8 cellular contexts compared by ENCODE assay signal in genomic region chr22:46250783-46251125, GRCh38. TPM values are rescaled to one million over a fixed set of nuclear protein-coding genes. Genes with fewer than 3 reads are reported as not detected.
A peak's percentile ranks its signal among the peaks of the same experiment; 100 is the strongest.
DNase-seq lines count a peak whose midpoint lies in the region; ATAC-seq, FAIRE-seq and TF ChIP-seq lines count a peak whose summit lies in the region.

No MANE protein-coding gene starts in this region.

- no peaks in the 10 kb centered on the region for H3K36me3 ChIP-seq in K562 (ENCODE audit: control insufficient read depth, insufficient read depth, low read length)
- 0 out of 5 replicates have a peak, but pooled peaks cover 0 to 2% of the 10 kb centered on the region in 2 experiments for H3K36me3 ChIP-seq in HepG2 (replicated peaks in 1 of 2; ENCODE audit: control insufficient read depth in 1 of 2, insufficient read depth in 2 of 2, low read length in 2 of 2)
- H3K36me3 ChIP-seq in tibial nerve, result no peaks in the 10 kb centered on the region

- ATAC-seq in GM18907 (IDR thresholded peaks at IDR 0.05; ENCODE audit: unreplicated experiment) (peak; percentile 20), K562 (peak; percentile 31), HepG2 (peak; percentile 39)

- in situ Hi-C loops in K562 (cut with MboI), result no loop called here
- in situ Hi-C loops in HepG2 (cut with HindIII; ENCODE audit: extremely low pct_ligation_motif_present, low pct_unique_long_range_greater_than_20kb), result no loop called here

- H3K9me3 ChIP-seq in K562 (replicated peaks; ENCODE audit: control insufficient read depth, insufficient read depth, low read depth, low read length), result no peaks in the 10 kb centered on the region
- no peaks in the 10 kb centered on the region for H3K9me3 ChIP-seq in HepG2 (ENCODE audit: low read length)
- no peaks in the 10 kb centered on the region for H3K9me3 ChIP-seq in tibial nerve

- H3K27ac ChIP-seq in K562 (ENCODE audit: extremely low read depth, low read depth, low read length) (peak overlapping the region; percentile 87), HepG2 (ENCODE audit: extremely low read length, insufficient read depth, low read length) (peak overlapping the region; percentile 85), tibial nerve (peak overlapping the region; percentile 66 to 94 (median 90))

- TF ChIP-seq POLR2A in K562 (conservative IDR thresholded peaks at IDR 0.05) (no peak), HepG2 (IDR thresholded peaks at IDR 0.05; ENCODE audit: insufficient read depth in 1 of 2, low read depth in 2 of 2, low read length in 2 of 2) (no peak), tibial nerve (IDR thresholded peaks at IDR 0.05) (no peak)

- peak overlapping the region; percentile 86 to 98 for H3K9ac ChIP-seq in K562 (ENCODE audit: insufficient read depth in 1 of 2, low read depth in 2 of 2, low read length in 2 of 2)
- H3K9ac ChIP-seq in HepG2 (ENCODE audit: insufficient read depth, low read depth, low read length), result peak overlapping the region; percentile 88

- POLR2A ChIA-PET in K562 (lab: Yijun Ruan, JAX), result interaction anchor here (0.6 to 2.3 kb wide), 4 partner anchors 10 to 21 kb away, joined by 3 to 12 read pairs (median 3); partner anchors contain the start of gene TTC38
- POLR2A ChIA-PET in HepG2 (lab: Yijun Ruan, JAX), result interaction anchor here (0.9 to 7.2 kb wide), 12 partner anchors 9 to 254 kb away, joined by 3 to 83 read pairs (median 4); partner anchors contain the start of genes GTSE1, TRMU and TTC38

- H3K9me1 ChIP-seq in K562 (ENCODE audit: control insufficient read depth, insufficient read depth, low read length), result no peaks in the 10 kb centered on the region

- no peak for TF ChIP-seq EP300 in K562 (IDR thresholded peaks at IDR 0.05; ENCODE audit: low read length)
- no peak for TF ChIP-seq EP300 in HepG2 (IDR thresholded peaks at IDR 0.05; ENCODE audit: low read depth in 2 of 2, low read length in 2 of 2)
- TF ChIP-seq EP300 in HepG2 (CRISPR knock-in tag; IDR thresholded peaks at IDR 0.05; ENCODE audit: borderline replicate concordance), result no peak
- TF ChIP-seq EP300 in tibial nerve (IDR thresholded peaks at IDR 0.05), result no peak

- H3K27me3 ChIP-seq in K562 (ENCODE audit: control insufficient read depth in 2 of 2, insufficient read depth in 2 of 2, low read length in 2 of 2), result no peaks in the 10 kb centered on the region
- H3K27me3 ChIP-seq in HepG2 (ENCODE audit: control insufficient read depth in 1 of 2, insufficient read depth in 2 of 2, low read length in 2 of 2), result no peaks in the 10 kb centered on the region
- H3K27me3 ChIP-seq in tibial nerve, result no peaks in the 10 kb centered on the region

- peak; percentile 17 for DNase-seq in HT-29 (ENCODE audit: low spot score)
- DNase-seq in K562 (ENCODE audit: extremely low read depth in 1 of 4, low spot score in 3 of 4), result peak in 1 of 4 experiments; percentile 36
- no peak for DNase-seq in HepG2 (ENCODE audit: low spot score)
- no peak for DNase-seq in tibial nerve (ENCODE audit: low spot score in 2 of 2)
- DNase-seq in NCI-H2171 (lab: John Stamatoyannopoulos, UW), result no peak
- no peak for DNase-seq in NCI-H510A treated with DMSO at 0.1 percent for 48 hours (lab: John Stamatoyannopoulos, UW)
- no peak for DNase-seq in GM19239 (ENCODE audit: insufficient read length, low spot score)

- 0% methylated on average over 24 of the region's 25 CpGs for WGBS in K562 (ENCODE audit: insufficient coverage, low coverage, missing lambda C conversion rate)
- 2% methylated on average over 9 of the region's 25 CpGs for WGBS in HepG2 (ENCODE audit: low lambda C conversion rate)
- 4% methylated on average over 23 to 25 of the region's 25 CpGs for WGBS in tibial nerve, 2 donors

- H3K4me3 ChIP-seq in K562, result peak overlapping the region; percentile 71
- H3K4me3 ChIP-seq in HepG2 (replicated peaks in 1 of 3; ENCODE audit: insufficient read depth in 1 of 3, low read depth in 2 of 3, low read length in 3 of 3), result peak overlapping the region; percentile 70 to 95 (median 89)
- H3K4me3 ChIP-seq in tibial nerve, result peak overlapping the region; percentile 73 to 95 (median 90)

- BruUV-seq in K562 (replicated peaks; lab: Mats Ljungman, UMichigan) (no TSS peak), HepG2 (replicated peaks; lab: Mats Ljungman, UMichigan) (no TSS peak)

- H3K79me2 ChIP-seq in K562 (ENCODE audit: control insufficient read depth, insufficient read depth, low read length) (peaks cover 33% of the 10 kb centered on the region), HepG2 (ENCODE audit: insufficient read depth, low read length) (peaks cover 4% of the 10 kb centered on the region)

- H4K20me1 ChIP-seq in K562 (replicated peaks; ENCODE audit: control insufficient read depth, insufficient read depth, low read length), result no peaks in the 10 kb centered on the region
- H4K20me1 ChIP-seq in HepG2 (ENCODE audit: insufficient read depth, low read length), result no peaks in the 10 kb centered on the region

- H3K4me2 ChIP-seq in K562 (ENCODE audit: insufficient read depth, low read length), result peak overlapping the region; percentile 89
- H3K4me2 ChIP-seq in HepG2 (ENCODE audit: low read depth, low read length), result peak overlapping the region; percentile 83

- peak overlapping the region; percentile 83 for H2AFZ ChIP-seq in K562 (ENCODE audit: low read depth, low read length)
- H2AFZ ChIP-seq in HepG2 (ENCODE audit: low read length), result no peak overlapping the region

- TF ChIP-seq CTCF in K562 (IDR thresholded peaks at IDR 0.05 in 2 of 3, conservative IDR thresholded peaks at IDR 0.05 in 1 of 3; ENCODE audit: insufficient read depth in 2 of 3, low read depth in 1 of 3, low read length in 3 of 3) (no peak), HepG2 (CRISPR knock-in tag; IDR thresholded peaks at IDR 0.05) (no peak), tibial nerve (IDR thresholded peaks at IDR 0.05) (no peak)

- TF ChIP-seq RAD21 in K562 (CRISPR knock-in tag; conservative IDR thresholded peaks at IDR 0.05 in 1 of 2, IDR thresholded peaks at IDR 0.05 in 1 of 2) (no peak), HepG2 (CRISPR knock-in tag; IDR thresholded peaks at IDR 0.05) (no peak)

- intact Hi-C loops in K562 (cut with micrococcal nuclease) (no loop called here), HepG2 (cut with micrococcal nuclease; ENCODE audit: unreplicated experiment) (loop anchor here (2.0 kb wide), 1 partner anchor 16 kb away; no protein-coding TSS in a partner anchor)

- CTCF ChIA-PET in K562 (lab: Yijun Ruan, JAX; ENCODE audit: low intra/inter-chr PET ratio), result no interaction called here
- CTCF ChIA-PET in HepG2 (lab: Yijun Ruan, JAX; ENCODE audit: low intra/inter-chr PET ratio, low total read pairs), result no interaction called here

- H3K4me1 ChIP-seq in K562 (replicated peaks in 1 of 2; ENCODE audit: control insufficient read depth in 2 of 2, insufficient read depth in 2 of 2, low read length in 2 of 2) (peaks cover 12 to 35% of the 10 kb centered on the region in 2 experiments), HepG2 (ENCODE audit: insufficient read depth, low read length) (peaks cover 50% of the 10 kb centered on the region), tibial nerve (peaks cover 0 to 41% (median 19%) of the 10 kb centered on the region in 4 donors)

- no peak for FAIRE-seq in K562 (lab: Jason Lieb, UNC)
- FAIRE-seq in HepG2 (lab: Jason Lieb, UNC), result no peak
- no peak for FAIRE-seq in GM19239 (lab: Jason Lieb, UNC)

RNA-seq across cellular contexts. Expression of gene CDPF1, which starts 0.7 kb away (rescaled TPM):
- 9.5 and 19.5 TPM in 2 replicates for total RNA-seq in HT-29 (2014; rRNA removed; shearing (Covaris generic))
- 5.4 and 14.5 TPM in 2 replicates for total RNA-seq in K562 (2011; cell fraction: chromatin; rRNA removed; ENCODE audit: low replicate concordance)
- 12.8 and 13.5 TPM in 2 replicates for total RNA-seq in K562 (2011; cell fraction: nucleolus; rRNA removed)
- total RNA-seq in K562 (2011; cell fraction: nucleoplasm; rRNA removed), result 7.3 and 10.5 TPM in 2 replicates
- 14.5 and 18.8 TPM in 2 replicates for total RNA-seq in K562 (2014; rRNA removed)
- total RNA-seq in K562 (2014; rRNA removed; fragmentation: Illumina TruSeq; extraction: Trizol), result 4.6 and 4.9 TPM in 2 replicates
- total RNA-seq in K562 (2015; rRNA removed; fragmentation: Illumina TruSeq; extraction: Trizol), result 6.1 and 7.0 TPM in 2 replicates
- 10.2 and 11.1 TPM in 2 replicates for total RNA-seq in K562 (2021)
- polyA plus RNA-seq in K562 (2011; rRNA removed), result 9.1 and 13.4 TPM in 2 replicates
- 12.6 and 16.5 TPM in 2 replicates for polyA plus RNA-seq in K562 (2011; cell fraction: cytosol; rRNA removed)
- 31.9 and 35.6 TPM in 2 replicates for polyA plus RNA-seq in K562 (2011; cell fraction: nucleus; rRNA removed)
- polyA plus RNA-seq in K562 (2012), result 8.0 and 13.0 TPM in 2 replicates
- polyA plus RNA-seq in K562 (2014; fragmentation: Illumina TruSeq; extraction: Trizol), result 10.6 and 11.5 TPM in 2 replicates
- 1 to 10 TPM in 1 of 2 experiments, under 1 TPM in 1; 0.84 to 3.2 TPM for polyA plus RNA-seq in K562 (2014; fragmentation: Nextera tagmentation; extraction: Ambion mirVana)
- polyA plus RNA-seq in K562 (2014; rRNA removed), result 19.2 and 19.5 TPM in 2 replicates
- polyA minus RNA-seq in K562 (2011; rRNA and poly(A)+ RNA removed), result 2.3 and 2.7 TPM in 2 replicates
- 2.5 and 2.8 TPM in 2 replicates for polyA minus RNA-seq in K562 (2011; cell fraction: cytosol; rRNA and poly(A)+ RNA removed)
- 3.9 and 4.2 TPM in 2 replicates for polyA minus RNA-seq in K562 (2011; cell fraction: nucleus; rRNA and poly(A)+ RNA removed)
- 5.2 and 6.0 TPM in 2 replicates for total RNA-seq in HepG2 (2016; rRNA removed; fragmentation: Illumina TruSeq; extraction: Trizol)
- 3.1 and 4.1 TPM in 2 replicates for total RNA-seq in HepG2 (2016; cell fraction: cytosol; rRNA removed; fragmentation: Illumina TruSeq; extraction: Trizol; ENCODE audit: low read depth)
- total RNA-seq in HepG2 (2016; cell fraction: insoluble cytoplasmic fraction; rRNA removed; fragmentation: Illumina TruSeq; extraction: Trizol), result 4.7 and 6.0 TPM in 2 replicates
- 5.4 and 6.4 TPM in 2 replicates for total RNA-seq in HepG2 (2016; cell fraction: membrane; rRNA removed; fragmentation: Illumina TruSeq; extraction: Trizol)
- total RNA-seq in HepG2 (2016; cell fraction: nucleus; rRNA removed; fragmentation: Illumina TruSeq; extraction: Trizol), result 2.8 and 3.8 TPM in 2 replicates
- polyA plus RNA-seq in HepG2 (2011; rRNA removed), result 7.4 and 8.1 TPM in 2 replicates
- 7.0 and 8.0 TPM in 2 replicates for polyA plus RNA-seq in HepG2 (2011; cell fraction: cytosol; rRNA removed)
- polyA plus RNA-seq in HepG2 (2011; cell fraction: nucleus; rRNA removed), result 15.6 and 19.1 TPM in 2 replicates
- 3.3 and 4.7 TPM in 2 replicates for polyA plus RNA-seq in HepG2 (2012)
- polyA plus RNA-seq in HepG2 (2016; cell fraction: cytosol; fragmentation: Illumina TruSeq; extraction: Trizol; ENCODE audit: low read depth), result 2.9 and 3.7 TPM in 2 replicates
- 4.6 and 5.8 TPM in 2 replicates for polyA plus RNA-seq in HepG2 (2016; cell fraction: insoluble cytoplasmic fraction; fragmentation: Illumina TruSeq; extraction: Trizol; ENCODE audit: low read depth)
- 5.2 and 5.7 TPM in 2 replicates for polyA plus RNA-seq in HepG2 (2016; cell fraction: membrane; fragmentation: Illumina TruSeq; extraction: Trizol; ENCODE audit: low read depth)
- polyA plus RNA-seq in HepG2 (2016; cell fraction: nucleus; fragmentation: Illumina TruSeq; extraction: Trizol; ENCODE audit: insufficient read depth, low read depth), result 4.2 and 5.9 TPM in 2 replicates
- polyA minus RNA-seq in HepG2 (2011; rRNA and poly(A)+ RNA removed; ENCODE audit: low replicate concordance), result 3.5 and 3.6 TPM in 2 replicates
- 1.3 and 2.3 TPM in 2 replicates for polyA minus RNA-seq in HepG2 (2011; cell fraction: cytosol; rRNA and poly(A)+ RNA removed)
- 1.9 and 2.2 TPM in 2 replicates for polyA minus RNA-seq in HepG2 (2011; cell fraction: nucleus; rRNA and poly(A)+ RNA removed)
- 10 to 100 TPM in 3 of 4 donors, 1 to 10 TPM in 1; 7.5 to 22.5 (median 17.4) TPM for total RNA-seq in tibial nerve

RNA-seq across cellular contexts. Expression of gene PKDREJ, which starts 12.4 kb away (rescaled TPM):
- not detected in 2 replicates for total RNA-seq in HT-29 (2014; rRNA removed; shearing (Covaris generic))
- total RNA-seq in K562 (2011; cell fraction: chromatin; rRNA removed; ENCODE audit: low replicate concordance), result 0.05 TPM in 1 of 2 replicates, not detected in the other
- total RNA-seq in K562 (2011; cell fraction: nucleolus; rRNA removed), result not detected in 2 replicates
- total RNA-seq in K562 (2011; cell fraction: nucleoplasm; rRNA removed), result not detected in 2 replicates
- not detected in 2 replicates for total RNA-seq in K562 (2014; rRNA removed)
- not detected in 2 replicates for total RNA-seq in K562 (2014; rRNA removed; fragmentation: Illumina TruSeq; extraction: Trizol)
- not detected in 2 replicates for total RNA-seq in K562 (2015; rRNA removed; fragmentation: Illumina TruSeq; extraction: Trizol)
- total RNA-seq in K562 (2021), result not detected in 2 replicates
- not detected in 2 replicates for polyA plus RNA-seq in K562 (2011; rRNA removed)
- polyA plus RNA-seq in K562 (2011; cell fraction: cytosol; rRNA removed), result not detected in 2 replicates
- polyA plus RNA-seq in K562 (2011; cell fraction: nucleus; rRNA removed), result 0.01 TPM in 1 of 2 replicates, not detected in the other
- polyA plus RNA-seq in K562 (2012), result 0.18 and 0.47 TPM in 2 replicates
- polyA plus RNA-seq in K562 (2014; fragmentation: Illumina TruSeq; extraction: Trizol), result not detected in 2 replicates
- polyA plus RNA-seq in K562 (2014; fragmentation: Nextera tagmentation; extraction: Ambion mirVana), result under 1 TPM in 1 of 2 experiments, not detected in 1; 0.03 TPM
- polyA plus RNA-seq in K562 (2014; rRNA removed), result not detected in 2 replicates
- not detected in 2 replicates for polyA minus RNA-seq in K562 (2011; rRNA and poly(A)+ RNA removed)
- not detected in 2 replicates for polyA minus RNA-seq in K562 (2011; cell fraction: cytosol; rRNA and poly(A)+ RNA removed)
- polyA minus RNA-seq in K562 (2011; cell fraction: nucleus; rRNA and poly(A)+ RNA removed), result not detected in 2 replicates
- total RNA-seq in HepG2 (2016; rRNA removed; fragmentation: Illumina TruSeq; extraction: Trizol), result not detected in 2 replicates
- not detected in 2 replicates for total RNA-seq in HepG2 (2016; cell fraction: cytosol; rRNA removed; fragmentation: Illumina TruSeq; extraction: Trizol; ENCODE audit: low read depth)
- not detected in 2 replicates for total RNA-seq in HepG2 (2016; cell fraction: insoluble cytoplasmic fraction; rRNA removed; fragmentation: Illumina TruSeq; extraction: Trizol)
- total RNA-seq in HepG2 (2016; cell fraction: membrane; rRNA removed; fragmentation: Illumina TruSeq; extraction: Trizol), result not detected in 2 replicates
- not detected in 2 replicates for total RNA-seq in HepG2 (2016; cell fraction: nucleus; rRNA removed; fragmentation: Illumina TruSeq; extraction: Trizol)
- polyA plus RNA-seq in HepG2 (2011; rRNA removed), result 0.01 TPM in 1 of 2 replicates, not detected in the other
- polyA plus RNA-seq in HepG2 (2011; cell fraction: cytosol; rRNA removed), result 0.01 TPM in 1 of 2 replicates, not detected in the other
- 0.02 TPM in 1 of 2 replicates, not detected in the other for polyA plus RNA-seq in HepG2 (2011; cell fraction: nucleus; rRNA removed)
- 0.27 and 0.29 TPM in 2 replicates for polyA plus RNA-seq in HepG2 (2012)
- polyA plus RNA-seq in HepG2 (2016; cell fraction: cytosol; fragmentation: Illumina TruSeq; extraction: Trizol; ENCODE audit: low read depth), result not detected in 2 replicates
- polyA plus RNA-seq in HepG2 (2016; cell fraction: insoluble cytoplasmic fraction; fragmentation: Illumina TruSeq; extraction: Trizol; ENCODE audit: low read depth), result not detected in 2 replicates
- polyA plus RNA-seq in HepG2 (2016; cell fraction: membrane; fragmentation: Illumina TruSeq; extraction: Trizol; ENCODE audit: low read depth), result not detected in 2 replicates
- not detected in 2 replicates for polyA plus RNA-seq in HepG2 (2016; cell fraction: nucleus; fragmentation: Illumina TruSeq; extraction: Trizol; ENCODE audit: insufficient read depth, low read depth)
- not detected in 2 replicates for polyA minus RNA-seq in HepG2 (2011; rRNA and poly(A)+ RNA removed; ENCODE audit: low replicate concordance)
- not detected in 2 replicates for polyA minus RNA-seq in HepG2 (2011; cell fraction: cytosol; rRNA and poly(A)+ RNA removed)
- polyA minus RNA-seq in HepG2 (2011; cell fraction: nucleus; rRNA and poly(A)+ RNA removed), result not detected in 2 replicates
- under 1 TPM in 2 of 4 donors, not detected in 2; under 0.01 to 0.39 TPM for total RNA-seq in tibial nerve

RNA-seq across cellular contexts. Expression of gene TTC38, which starts 17.1 kb away (rescaled TPM):
- total RNA-seq in HT-29 (2014; rRNA removed; shearing (Covaris generic)), result 37.0 and 43.6 TPM in 2 replicates
- total RNA-seq in K562 (2011; cell fraction: chromatin; rRNA removed; ENCODE audit: low replicate concordance), result 44.5 and 81.7 TPM in 2 replicates
- total RNA-seq in K562 (2011; cell fraction: nucleolus; rRNA removed), result 45.4 and 50.8 TPM in 2 replicates
- total RNA-seq in K562 (2011; cell fraction: nucleoplasm; rRNA removed), result 39.4 and 44.0 TPM in 2 replicates
- 18.1 and 27.6 TPM in 2 replicates for total RNA-seq in K562 (2014; rRNA removed)
- total RNA-seq in K562 (2014; rRNA removed; fragmentation: Illumina TruSeq; extraction: Trizol), result 12.5 and 14.4 TPM in 2 replicates
- total RNA-seq in K562 (2015; rRNA removed; fragmentation: Illumina TruSeq; extraction: Trizol), result 18.2 and 22.2 TPM in 2 replicates
- total RNA-seq in K562 (2021), result 23.0 and 28.4 TPM in 2 replicates
- polyA plus RNA-seq in K562 (2011; rRNA removed), result 21.4 and 38.9 TPM in 2 replicates
- polyA plus RNA-seq in K562 (2011; cell fraction: cytosol; rRNA removed), result 32.9 and 33.8 TPM in 2 replicates
- 55.5 and 90.2 TPM in 2 replicates for polyA plus RNA-seq in K562 (2011; cell fraction: nucleus; rRNA removed)
- polyA plus RNA-seq in K562 (2012), result 13.8 and 18.0 TPM in 2 replicates
- 16.9 and 17.9 TPM in 2 replicates for polyA plus RNA-seq in K562 (2014; fragmentation: Illumina TruSeq; extraction: Trizol)
- polyA plus RNA-seq in K562 (2014; fragmentation: Nextera tagmentation; extraction: Ambion mirVana), result 1 to 10 TPM in 1 of 2 experiments, under 1 TPM in 1; 0.84 to 2.5 TPM
- 13.9 and 20.3 TPM in 2 replicates for polyA plus RNA-seq in K562 (2014; rRNA removed)
- 22.3 and 22.8 TPM in 2 replicates for polyA minus RNA-seq in K562 (2011; rRNA and poly(A)+ RNA removed)
- 16.7 and 34.3 TPM in 2 replicates for polyA minus RNA-seq in K562 (2011; cell fraction: cytosol; rRNA and poly(A)+ RNA removed)
- 19.3 and 27.3 TPM in 2 replicates for polyA minus RNA-seq in K562 (2011; cell fraction: nucleus; rRNA and poly(A)+ RNA removed)
- total RNA-seq in HepG2 (2016; rRNA removed; fragmentation: Illumina TruSeq; extraction: Trizol), result 105 and 106 TPM in 2 replicates
- 14.0 and 16.3 TPM in 2 replicates for total RNA-seq in HepG2 (2016; cell fraction: cytosol; rRNA removed; fragmentation: Illumina TruSeq; extraction: Trizol; ENCODE audit: low read depth)
- total RNA-seq in HepG2 (2016; cell fraction: insoluble cytoplasmic fraction; rRNA removed; fragmentation: Illumina TruSeq; extraction: Trizol), result 103 and 105 TPM in 2 replicates
- 37.6 and 39.1 TPM in 2 replicates for total RNA-seq in HepG2 (2016; cell fraction: membrane; rRNA removed; fragmentation: Illumina TruSeq; extraction: Trizol)
- 81.8 and 89.6 TPM in 2 replicates for total RNA-seq in HepG2 (2016; cell fraction: nucleus; rRNA removed; fragmentation: Illumina TruSeq; extraction: Trizol)
- 101 and 112 TPM in 2 replicates for polyA plus RNA-seq in HepG2 (2011; rRNA removed)
- polyA plus RNA-seq in HepG2 (2011; cell fraction: cytosol; rRNA removed), result 120 and 124 TPM in 2 replicates
- polyA plus RNA-seq in HepG2 (2011; cell fraction: nucleus; rRNA removed), result 228 and 272 TPM in 2 replicates
- polyA plus RNA-seq in HepG2 (2012), result 67.9 and 76.1 TPM in 2 replicates
- 14.5 and 15.5 TPM in 2 replicates for polyA plus RNA-seq in HepG2 (2016; cell fraction: cytosol; fragmentation: Illumina TruSeq; extraction: Trizol; ENCODE audit: low read depth)
- 88.5 and 106 TPM in 2 replicates for polyA plus RNA-seq in HepG2 (2016; cell fraction: insoluble cytoplasmic fraction; fragmentation: Illumina TruSeq; extraction: Trizol; ENCODE audit: low read depth)
- polyA plus RNA-seq in HepG2 (2016; cell fraction: membrane; fragmentation: Illumina TruSeq; extraction: Trizol; ENCODE audit: low read depth), result 24.0 and 28.8 TPM in 2 replicates
- 141 and 185 TPM in 2 replicates for polyA plus RNA-seq in HepG2 (2016; cell fraction: nucleus; fragmentation: Illumina TruSeq; extraction: Trizol; ENCODE audit: insufficient read depth, low read depth)
- polyA minus RNA-seq in HepG2 (2011; rRNA and poly(A)+ RNA removed; ENCODE audit: low replicate concordance), result 60.8 and 197 TPM in 2 replicates
- polyA minus RNA-seq in HepG2 (2011; cell fraction: cytosol; rRNA and poly(A)+ RNA removed), result 88.7 and 103 TPM in 2 replicates
- polyA minus RNA-seq in HepG2 (2011; cell fraction: nucleus; rRNA and poly(A)+ RNA removed), result 101 and 103 TPM in 2 replicates
- total RNA-seq in tibial nerve, result 10 to 100 TPM; 63.2 to 85.2 (median 74.2) TPM

RNA-seq across cellular contexts. Expression of gene GTSE1, which starts 45.9 kb away (rescaled TPM):
- 22.0 and 23.5 TPM in 2 replicates for total RNA-seq in HT-29 (2014; rRNA removed; shearing (Covaris generic))
- total RNA-seq in K562 (2011; cell fraction: chromatin; rRNA removed; ENCODE audit: low replicate concordance), result 29.5 and 46.4 TPM in 2 replicates
- total RNA-seq in K562 (2011; cell fraction: nucleolus; rRNA removed), result 24.9 and 26.0 TPM in 2 replicates
- 25.7 and 26.0 TPM in 2 replicates for total RNA-seq in K562 (2011; cell fraction: nucleoplasm; rRNA removed)
- total RNA-seq in K562 (2014; rRNA removed), result 12.6 and 15.1 TPM in 2 replicates
- 7.8 and 8.6 TPM in 2 replicates for total RNA-seq in K562 (2014; rRNA removed; fragmentation: Illumina TruSeq; extraction: Trizol)
- 12.8 and 14.8 TPM in 2 replicates for total RNA-seq in K562 (2015; rRNA removed; fragmentation: Illumina TruSeq; extraction: Trizol)
- total RNA-seq in K562 (2021), result 20.5 and 22.5 TPM in 2 replicates
- polyA plus RNA-seq in K562 (2011; rRNA removed), result 12.9 and 13.9 TPM in 2 replicates
- polyA plus RNA-seq in K562 (2011; cell fraction: cytosol; rRNA removed), result 13.1 and 14.9 TPM in 2 replicates
- polyA plus RNA-seq in K562 (2011; cell fraction: nucleus; rRNA removed), result 16.7 and 24.3 TPM in 2 replicates
- polyA plus RNA-seq in K562 (2012), result 15.6 and 22.6 TPM in 2 replicates
- 17.2 and 18.0 TPM in 2 replicates for polyA plus RNA-seq in K562 (2014; fragmentation: Illumina TruSeq; extraction: Trizol)
- polyA plus RNA-seq in K562 (2014; fragmentation: Nextera tagmentation; extraction: Ambion mirVana), result 1 to 10 TPM; 2.5 to 3.5 TPM
- polyA plus RNA-seq in K562 (2014; rRNA removed), result 16.6 and 19.6 TPM in 2 replicates
- 6.6 and 6.7 TPM in 2 replicates for polyA minus RNA-seq in K562 (2011; rRNA and poly(A)+ RNA removed)
- 7.7 and 11.9 TPM in 2 replicates for polyA minus RNA-seq in K562 (2011; cell fraction: cytosol; rRNA and poly(A)+ RNA removed)
- polyA minus RNA-seq in K562 (2011; cell fraction: nucleus; rRNA and poly(A)+ RNA removed), result 8.8 and 11.9 TPM in 2 replicates
- 13.5 and 15.3 TPM in 2 replicates for total RNA-seq in HepG2 (2016; rRNA removed; fragmentation: Illumina TruSeq; extraction: Trizol)
- 9.5 and 10.9 TPM in 2 replicates for total RNA-seq in HepG2 (2016; cell fraction: cytosol; rRNA removed; fragmentation: Illumina TruSeq; extraction: Trizol; ENCODE audit: low read depth)
- 12.5 and 14.4 TPM in 2 replicates for total RNA-seq in HepG2 (2016; cell fraction: insoluble cytoplasmic fraction; rRNA removed; fragmentation: Illumina TruSeq; extraction: Trizol)
- total RNA-seq in HepG2 (2016; cell fraction: membrane; rRNA removed; fragmentation: Illumina TruSeq; extraction: Trizol), result 16.2 and 16.3 TPM in 2 replicates
- 13.0 and 13.4 TPM in 2 replicates for total RNA-seq in HepG2 (2016; cell fraction: nucleus; rRNA removed; fragmentation: Illumina TruSeq; extraction: Trizol)
- 7.0 and 10.7 TPM in 2 replicates for polyA plus RNA-seq in HepG2 (2011; rRNA removed)
- polyA plus RNA-seq in HepG2 (2011; cell fraction: cytosol; rRNA removed), result 4.1 and 6.8 TPM in 2 replicates
- 14.2 and 21.4 TPM in 2 replicates for polyA plus RNA-seq in HepG2 (2011; cell fraction: nucleus; rRNA removed)
- 4.6 and 8.5 TPM in 2 replicates for polyA plus RNA-seq in HepG2 (2012)
- 6.3 and 6.9 TPM in 2 replicates for polyA plus RNA-seq in HepG2 (2016; cell fraction: cytosol; fragmentation: Illumina TruSeq; extraction: Trizol; ENCODE audit: low read depth)
- polyA plus RNA-seq in HepG2 (2016; cell fraction: insoluble cytoplasmic fraction; fragmentation: Illumina TruSeq; extraction: Trizol; ENCODE audit: low read depth), result 17.8 and 23.8 TPM in 2 replicates
- 16.6 and 17.2 TPM in 2 replicates for polyA plus RNA-seq in HepG2 (2016; cell fraction: membrane; fragmentation: Illumina TruSeq; extraction: Trizol; ENCODE audit: low read depth)
- polyA plus RNA-seq in HepG2 (2016; cell fraction: nucleus; fragmentation: Illumina TruSeq; extraction: Trizol; ENCODE audit: insufficient read depth, low read depth), result 56.0 and 61.7 TPM in 2 replicates
- 12.6 and 23.6 TPM in 2 replicates for polyA minus RNA-seq in HepG2 (2011; rRNA and poly(A)+ RNA removed; ENCODE audit: low replicate concordance)
- 6.7 and 8.3 TPM in 2 replicates for polyA minus RNA-seq in HepG2 (2011; cell fraction: cytosol; rRNA and poly(A)+ RNA removed)
- polyA minus RNA-seq in HepG2 (2011; cell fraction: nucleus; rRNA and poly(A)+ RNA removed), result 9.7 and 11.5 TPM in 2 replicates
- total RNA-seq in tibial nerve, result 1 to 10 TPM in 1 of 4 donors, under 1 TPM in 1, not detected in 2; 0.30 to 3.3 TPM
